In genomic region chr2:222939979-222940378, GRCh38 we compare ENCODE assay signal across 16 cellular contexts.
"Had no signal": no experiment of that assay in that cellular context is flagged by ENCODE, and none has a peak within 500 bp of the region (broad histone marks: within the 10 kb centered on the region; RNA-seq: fewer than 3 reads in every experiment).

No MANE protein-coding gene starts in this region.

- H3K4me3 ChIP-seq: body of pancreas, breast epithelium, SJCRH30 had no signal

- H3K9me3 ChIP-seq: body of pancreas, SJCRH30 had no signal

- H3K4me2 ChIP-seq: SK-N-SH had no signal

- DNase-seq: activated gamma-delta T cell; activated naive CD8-positive, alpha-beta T cell treated with anti-CD3 and anti-CD28 coated beads, Interleukin-2, amount 10 ng/mL, durations not matched to agents 7 days and 5 days; NCI-H187 treated with DMSO at 0.1 percent for 48 hours; NCI-H446 treated with DMSO at 0.1 percent for 48 hours had no signal

- H3K27me3 Mint-ChIP-seq: activated CD4-positive, alpha-beta T cell treated with anti-CD3 and anti-CD28 coated beads for 36 hours; activated CD4-positive, alpha-beta T cell treated with anti-CD3 and anti-CD28 coated beads, Interleukin-2, amount 10 ng/mL, durations not matched to agents 7 days and 5 days; activated naive CD4-positive, alpha-beta T cell treated with anti-CD3 and anti-CD28 coated beads, Interleukin-2, amount 50 U/mL, for 24 hours; activated naive CD8-positive, alpha-beta T cell treated with anti-CD3 and anti-CD28 coated beads, Interleukin-2, amount 10 ng/mL, durations not matched to agents 7 days and 5 days; activated T-cell treated with anti-CD3 and anti-CD28 coated beads, Interleukin-2, amount 50 U/mL, for 24 hours had no signal

- H3K4me3 Mint-ChIP-seq: activated CD4-positive, alpha-beta T cell treated with anti-CD3 and anti-CD28 coated beads for 36 hours; activated CD4-positive, alpha-beta T cell treated with anti-CD3 and anti-CD28 coated beads, Interleukin-2, amount 10 ng/mL, durations not matched to agents 7 days and 5 days; activated CD8-positive, alpha-beta T cell treated with anti-CD3 and anti-CD28 coated beads, Interleukin-2, amount 10 ng/mL, durations not matched to agents 7 days and 5 days; activated naive CD4-positive, alpha-beta T cell treated with anti-CD3 and anti-CD28 coated beads, Interleukin-2, amount 50 U/mL, for 24 hours; activated naive CD8-positive, alpha-beta T cell treated with anti-CD3 and anti-CD28 coated beads, Interleukin-2, amount 10 ng/mL, durations not matched to agents 7 days and 5 days; activated T-cell treated with anti-CD3 and anti-CD28 coated beads, Interleukin-2, amount 50 U/mL, for 24 hours; T-helper 1 cell treated with Interleukin-12 subunit alpha and Interleukin-12 subunit beta and Interleukin-4 antibody, amounts not matched to agents 30 μg/mL and 1 μg/mL, for 36 hours; T-helper 2 cell treated with Interferon-gamma antibody and Interleukin-4, amounts not matched to agents 5 μg/mL and 100 μg/mL, for 36 hours had no signal

- H3K9me2 ChIP-seq: SK-N-SH had no signal

- H3K27me3 ChIP-seq: body of pancreas, breast epithelium, SJCRH30 had no signal

- H3K27ac ChIP-seq: body of pancreas, breast epithelium, SJCRH30 had no signal

- H3K4me1 ChIP-seq: body of pancreas, breast epithelium had no signal

- H3K27ac Mint-ChIP-seq: activated CD4-positive, alpha-beta T cell treated with anti-CD3 and anti-CD28 coated beads for 36 hours; activated CD4-positive, alpha-beta T cell treated with anti-CD3 and anti-CD28 coated beads, Interleukin-2, amount 10 ng/mL, durations not matched to agents 7 days and 5 days; activated CD8-positive, alpha-beta T cell treated with anti-CD3 and anti-CD28 coated beads, Interleukin-2, amount 10 ng/mL, durations not matched to agents 7 days and 5 days; activated naive CD4-positive, alpha-beta T cell treated with anti-CD3 and anti-CD28 coated beads, Interleukin-2, amount 50 U/mL, for 24 hours; activated naive CD8-positive, alpha-beta T cell treated with anti-CD3 and anti-CD28 coated beads, Interleukin-2, amount 10 ng/mL, durations not matched to agents 7 days and 5 days; activated T-cell treated with anti-CD3 and anti-CD28 coated beads, Interleukin-2, amount 50 U/mL, for 24 hours; activated T-helper 2 cell treated with anti-CD3 and anti-CD28 coated beads, Interferon-gamma antibody, Interleukin-2, Interleukin-4, amounts not matched to agents 10 μg/mL and 5 μg/mL and 100 μg/mL, durations not matched to agents 14 hours and 24 hours and 36 hours; T-helper 1 cell treated with Interleukin-12 subunit alpha and Interleukin-12 subunit beta and Interleukin-4 antibody, amounts not matched to agents 30 μg/mL and 1 μg/mL, for 36 hours; T-helper 2 cell treated with Interferon-gamma antibody and Interleukin-4, amounts not matched to agents 5 μg/mL and 100 μg/mL, for 36 hours had no signal

- H3K9ac ChIP-seq: SK-N-SH had no signal
